8 cellular contexts compared by ENCODE assay signal in genomic region chr18:2847341-2848144, GRCh38. TPM values are rescaled to one million over a fixed set of nuclear protein-coding genes. Genes with fewer than 3 reads are reported as not detected.
DNase-seq lines count a peak whose midpoint lies in the region; ATAC-seq and TF ChIP-seq lines count a peak whose summit lies in the region.

No MANE protein-coding gene starts in this region.

- H3K27ac ChIP-seq in right cardiac atrium (ENCODE audit: low read length) (no peak overlapping the region), sigmoid colon (peak overlapping the region; percentile 44 to 74 (median 63))

- no peaks in the 10 kb centered on the region for H3K9me3 Mint-ChIP-seq in activated naive CD4-positive, alpha-beta T cell treated with anti-CD3 and anti-CD28 coated beads for 36 hours

- peak overlapping the region; percentile 83 for H3K4me3 Mint-ChIP-seq in activated naive CD4-positive, alpha-beta T cell treated with anti-CD3 and anti-CD28 coated beads for 36 hours

- TF ChIP-seq EP300 in sigmoid colon (IDR thresholded peaks at IDR 0.05) = no peak

- no peaks in the 10 kb centered on the region for H3K36me3 ChIP-seq in sigmoid colon

- intact Hi-C loops in activated naive CD4-positive, alpha-beta T cell treated with anti-CD3 and anti-CD28 coated beads for 36 hours (cut with micrococcal nuclease) = loop anchor here (1.0 to 5.0 kb wide), 7 partner anchors 45 to 399 kb away; partner anchors contain the start of genes METTL4 and NDC80
- intact Hi-C loops in right cardiac atrium (cut with DNase I) (no loop called here), sigmoid colon (cut with DNase I) (no loop called here)

- no peaks in the 10 kb centered on the region for H3K9me3 ChIP-seq in right cardiac atrium (ENCODE audit: control insufficient read depth, low read length)
- no peaks in the 10 kb centered on the region for H3K9me3 ChIP-seq in sigmoid colon

- CTCF ChIA-PET in activated naive CD4-positive, alpha-beta T cell treated with anti-CD3 and anti-CD28 coated beads for 36 hours (lab: Charles Lee) = no interaction called here

- WGBS in right cardiac atrium = under 1% methylated on average over 70 of the region's 71 CpGs
- WGBS in sigmoid colon, 2 donors = 1 to 2% methylated on average over 71 of the region's 71 CpGs

- H3K4me1 ChIP-seq in right cardiac atrium (ENCODE audit: control insufficient read depth, insufficient read depth, low read length) (no peaks in the 10 kb centered on the region), sigmoid colon (peaks cover 0 to 21% (median 20%) of the 10 kb centered on the region in 4 donors)

- peaks cover 31% of the 10 kb centered on the region for H3K27me3 Mint-ChIP-seq in activated naive CD4-positive, alpha-beta T cell treated with anti-CD3 and anti-CD28 coated beads for 36 hours (ENCODE audit: low read depth)

- H3K36me3 Mint-ChIP-seq in activated naive CD4-positive, alpha-beta T cell treated with anti-CD3 and anti-CD28 coated beads for 36 hours (ENCODE audit: low read depth) = no peaks in the 10 kb centered on the region

- peak; percentile 34 for ATAC-seq in HG03103 (IDR thresholded peaks at IDR 0.05; ENCODE audit: low read depth, unreplicated experiment)
- peak; percentile 67 to 73 for ATAC-seq in right cardiac atrium

- TF ChIP-seq POLR2A in sigmoid colon (IDR thresholded peaks at IDR 0.05) = no peak

- H3K27me3 ChIP-seq in right cardiac atrium (ENCODE audit: control insufficient read depth, insufficient read depth) = no peaks in the 10 kb centered on the region
- peaks cover 14 to 53% (median 23%) of the 10 kb centered on the region in 3 donors for H3K27me3 ChIP-seq in sigmoid colon

- TF ChIP-seq CTCF in GM12875 (IDR thresholded peaks at IDR 0.05; ENCODE audit: borderline replicate concordance, insufficient read depth, low read depth, low read length) = 0 out of 2 replicates have a peak, but pooled peaks have one; percentile 1
- TF ChIP-seq CTCF in sigmoid colon (IDR thresholded peaks at IDR 0.05) = no peak

- H3K4me1 Mint-ChIP-seq in activated naive CD4-positive, alpha-beta T cell treated with anti-CD3 and anti-CD28 coated beads for 36 hours (ENCODE audit: low read depth) = peaks cover 18% of the 10 kb centered on the region

- peak; percentile 56 for DNase-seq in activated naive CD4-positive, alpha-beta T cell treated with anti-CD3 and anti-CD28 coated beads for 36 hours
- DNase-seq in right cardiac atrium (peak; percentile 38 to 78 (median 69)), sigmoid colon (peak; percentile 68), T1000 (lab: John Stamatoyannopoulos, UW) (no peak), NCI-H2029 treated with DMSO at 0.1 percent for 48 hours (lab: John Stamatoyannopoulos, UW) (no peak)
- DNase-seq in stimulated activated naive CD4-positive, alpha-beta T cell (lab: John Stamatoyannopoulos, UW) = no peak

- H3K4me3 ChIP-seq in GM12875 (ENCODE audit: low read depth, low read length) (peak overlapping the region; percentile 63), right cardiac atrium (ENCODE audit: low read length) (peak overlapping the region; percentile 51), sigmoid colon (peak overlapping the region; percentile 5 to 52 (median 41))

- H3K27ac Mint-ChIP-seq in activated naive CD4-positive, alpha-beta T cell treated with anti-CD3 and anti-CD28 coated beads for 36 hours = no peak overlapping the region

RNA-seq across cellular contexts. Expression of gene EMILIN2, which starts 0.7 kb away (rescaled TPM):
- 10 to 100 TPM; 12.2 to 13.2 TPM for total RNA-seq in activated naive CD4-positive, alpha-beta T cell treated with anti-CD3 and anti-CD28 coated beads for 36 hours
- total RNA-seq in right cardiac atrium = 1 to 10 TPM; 6.4 to 8.4 (median 7.3) TPM
- 3.8 TPM for polyA plus RNA-seq in right cardiac atrium
- 10 to 100 TPM in 2 of 4 donors, 1 to 10 TPM in 2; 6.1 to 12.0 (median 10.4) TPM for total RNA-seq in sigmoid colon
- 10 to 100 TPM in 1 of 3 donors, 1 to 10 TPM in 2; 4.8 to 12.0 (median 9.5) TPM for polyA plus RNA-seq in sigmoid colon

Comparison
In these comparisons a context has a peak if more than half of its experiments do, and no peak if none do; other contexts are left out.
1. DNase-seq: peak in activated naive CD4-positive, alpha-beta T cell treated with anti-CD3 and anti-CD28 coated beads for 36 hours (single experiment), right cardiac atrium (3 of 3) and sigmoid colon (single experiment); none in stimulated activated naive CD4-positive, alpha-beta T cell (0 of 6), T1000 (single experiment) and NCI-H2029 treated with DMSO at 0.1 percent for 48 hours (single experiment).
2. Peak in every context shown above with its lines, with median percentiles within 50 percentile points of each other: H3K4me3 ChIP-seq.